In genomic region chr2:186690796-186691195, GRCh38 we compare ENCODE assay signal across 1 cellular context.
TF ChIP-seq lines count a peak whose summit lies in the region.

No MANE protein-coding gene starts in this region.

TF ChIP-seq in IMR-90, 13 proteins besides CTCF, POLR2A, EP300 and RAD21 (continued from another document):
- TF ChIP-seq, protein P1, sequence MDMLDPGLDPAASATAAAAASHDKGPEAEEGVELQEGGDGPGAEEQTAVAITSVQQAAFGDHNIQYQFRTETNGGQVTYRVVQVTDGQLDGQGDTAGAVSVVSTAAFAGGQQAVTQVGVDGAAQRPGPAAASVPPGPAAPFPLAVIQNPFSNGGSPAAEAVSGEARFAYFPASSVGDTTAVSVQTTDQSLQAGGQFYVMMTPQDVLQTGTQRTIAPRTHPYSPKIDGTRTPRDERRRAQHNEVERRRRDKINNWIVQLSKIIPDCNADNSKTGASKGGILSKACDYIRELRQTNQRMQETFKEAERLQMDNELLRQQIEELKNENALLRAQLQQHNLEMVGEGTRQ (IDR thresholded peaks at IDR 0.05; ENCODE audit: low read depth, low read length), result no peak
- TF ChIP-seq CHD1 (IDR thresholded peaks at IDR 0.05; ENCODE audit: low read depth, low read length) (no peak), BHLHE40 (IDR thresholded peaks at IDR 0.05; ENCODE audit: low read depth, low read length) (no peak), FOS (IDR thresholded peaks at IDR 0.05; ENCODE audit: low read depth, low read length) (no peak), SMC3 (IDR thresholded peaks at IDR 0.05; ENCODE audit: low read depth, low read length) (no peak), CEBPB (IDR thresholded peaks at IDR 0.05; ENCODE audit: low read depth, low read length) (no peak), RFX5 (IDR thresholded peaks at IDR 0.05; ENCODE audit: low read depth, low read length) (no peak), NFE2L2 (IDR thresholded peaks at IDR 0.05; ENCODE audit: low read depth, low read length) (no peak)
